In the genomic region with DNA sequence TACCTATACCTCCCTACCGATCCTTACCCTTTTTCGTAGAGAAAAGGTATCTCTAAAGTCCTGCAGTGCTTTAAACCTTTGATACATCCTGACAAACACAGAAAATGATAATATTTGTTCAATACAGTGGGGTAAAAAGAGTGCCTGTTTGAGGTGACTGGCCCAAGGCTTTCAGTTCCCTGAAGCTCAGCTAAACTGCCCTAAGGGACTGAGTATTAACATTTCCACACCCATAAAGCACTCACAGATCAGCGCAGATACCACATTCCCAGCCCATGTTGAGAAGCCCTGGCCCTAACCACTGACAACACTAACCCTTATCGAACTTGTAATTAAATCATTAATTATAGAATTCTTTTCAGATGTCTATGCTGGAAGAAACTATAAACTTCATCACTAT, we compare ENCODE assay signal across 1 cellular context.
TF ChIP-seq lines count a peak whose summit lies in the region.

No MANE protein-coding gene starts in this region.

TF ChIP-seq in GM23338, 12 proteins besides CTCF, POLR2A, EP300 and RAD21 (continued from another document):
- TF ChIP-seq ZNF462 (CRISPR knock-in tag; IDR thresholded peaks at IDR 0.05) (no peak), EZH2phosphoT487 (IDR thresholded peaks at IDR 0.05; ENCODE audit: unreplicated experiment) (no peak), EZH2 (IDR thresholded peaks at IDR 0.05; ENCODE audit: low read depth, unreplicated experiment) (no peak), ZNF114 (CRISPR knock-in tag; IDR thresholded peaks at IDR 0.05) (no peak), POLR2AphosphoS5 (IDR thresholded peaks at IDR 0.05; ENCODE audit: low read depth) (no peak), NANOG (IDR thresholded peaks at IDR 0.05; ENCODE audit: borderline replicate concordance) (no peak)
- TF ChIP-seq, protein P1, sequence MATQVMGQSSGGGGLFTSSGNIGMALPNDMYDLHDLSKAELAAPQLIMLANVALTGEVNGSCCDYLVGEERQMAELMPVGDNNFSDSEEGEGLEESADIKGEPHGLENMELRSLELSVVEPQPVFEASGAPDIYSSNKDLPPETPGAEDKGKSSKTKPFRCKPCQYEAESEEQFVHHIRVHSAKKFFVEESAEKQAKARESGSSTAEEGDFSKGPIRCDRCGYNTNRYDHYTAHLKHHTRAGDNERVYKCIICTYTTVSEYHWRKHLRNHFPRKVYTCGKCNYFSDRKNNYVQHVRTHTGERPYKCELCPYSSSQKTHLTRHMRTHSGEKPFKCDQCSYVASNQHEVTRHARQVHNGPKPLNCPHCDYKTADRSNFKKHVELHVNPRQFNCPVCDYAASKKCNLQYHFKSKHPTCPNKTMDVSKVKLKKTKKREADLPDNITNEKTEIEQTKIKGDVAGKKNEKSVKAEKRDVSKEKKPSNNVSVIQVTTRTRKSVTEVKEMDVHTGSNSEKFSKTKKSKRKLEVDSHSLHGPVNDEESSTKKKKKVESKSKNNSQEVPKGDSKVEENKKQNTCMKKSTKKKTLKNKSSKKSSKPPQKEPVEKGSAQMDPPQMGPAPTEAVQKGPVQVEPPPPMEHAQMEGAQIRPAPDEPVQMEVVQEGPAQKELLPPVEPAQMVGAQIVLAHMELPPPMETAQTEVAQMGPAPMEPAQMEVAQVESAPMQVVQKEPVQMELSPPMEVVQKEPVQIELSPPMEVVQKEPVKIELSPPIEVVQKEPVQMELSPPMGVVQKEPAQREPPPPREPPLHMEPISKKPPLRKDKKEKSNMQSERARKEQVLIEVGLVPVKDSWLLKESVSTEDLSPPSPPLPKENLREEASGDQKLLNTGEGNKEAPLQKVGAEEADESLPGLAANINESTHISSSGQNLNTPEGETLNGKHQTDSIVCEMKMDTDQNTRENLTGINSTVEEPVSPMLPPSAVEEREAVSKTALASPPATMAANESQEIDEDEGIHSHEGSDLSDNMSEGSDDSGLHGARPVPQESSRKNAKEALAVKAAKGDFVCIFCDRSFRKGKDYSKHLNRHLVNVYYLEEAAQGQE (IDR thresholded peaks at IDR 0.05; ENCODE audit: unreplicated experiment): no peak
